ENCODE assay signal across 17 cellular contexts in the genomic region with DNA sequence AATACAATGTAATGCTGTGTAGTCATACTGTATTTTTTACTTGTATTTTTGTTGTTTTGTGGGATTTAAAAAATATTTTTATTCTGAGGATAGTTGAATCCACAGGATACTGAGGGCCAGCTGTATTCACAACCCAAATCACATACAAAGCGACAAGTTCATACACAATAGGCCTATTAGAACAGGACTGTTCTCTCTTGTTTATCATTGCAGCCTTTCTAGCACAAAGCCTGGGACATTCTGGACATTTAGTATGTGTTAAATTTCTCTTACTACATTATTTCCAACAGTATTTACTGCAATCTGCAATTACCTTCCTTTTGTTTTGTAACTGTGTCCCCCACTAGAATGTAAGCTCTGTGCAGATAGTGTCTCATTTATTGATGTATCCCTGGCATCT.
DNase-seq lines count a peak whose midpoint lies in the region; ATAC-seq and TF ChIP-seq lines count a peak whose summit lies in the region.
"Had no signal": no experiment of that assay in that cellular context is flagged by ENCODE, and none has a peak within 500 bp of the region (broad histone marks: within the 10 kb centered on the region; RNA-seq: fewer than 3 reads in every experiment).

No MANE protein-coding gene starts in this region.

- H3K36me3 Mint-ChIP-seq in activated T-cell treated with anti-CD3 and anti-CD28 coated beads, Interleukin-2, amount 50 U/mL, for 72 hours (ENCODE audit: insufficient read depth in 2 of 2), result peaks cover 14 to 15% of the 10 kb centered on the region in 2 donors
- H3K36me3 Mint-ChIP-seq in activated T-cell treated with anti-CD3 and anti-CD28 coated beads, Interleukin-2, amount 50 U/mL, for 4 hours (ENCODE audit: insufficient read depth), result peaks cover 6% of the 10 kb centered on the region
- H3K36me3 Mint-ChIP-seq in activated CD8-positive, alpha-beta T cell treated with anti-CD3 and anti-CD28 coated beads for 36 hours (ENCODE audit: low read depth), result peaks cover 39% of the 10 kb centered on the region
- H3K36me3 Mint-ChIP-seq in immature natural killer cell, result no peaks in the 10 kb centered on the region
- H3K36me3 Mint-ChIP-seq in stimulated activated memory B cell treated with anti-CD40 and anti-IgM and Interleukin-4, amounts not matched to agents 10 μg/mL and 1 μg/mL and 100 μg/mL, for 72 hours, result peaks cover 10% of the 10 kb centered on the region

- no peaks in the 10 kb centered on the region for H3K9me3 ChIP-seq in stomach
- H3K9me3 ChIP-seq: A549, left lung, right atrium auricular region, tibial nerve had no signal

- 52 to 92% (median 67%) methylated on average over 1 of the region's 1 CpG for WGBS in stomach, 5 donors

- H3K27ac ChIP-seq in stomach, result no peak overlapping the region
- H3K27ac ChIP-seq: A549, brain microvascular endothelial cell, left lung, right atrium auricular region had no signal

- POLR2A ChIA-PET in activated CD8-positive, alpha-beta T cell treated with anti-CD3 and anti-CD28 coated beads for 36 hours (lab: Charles Lee), result interaction anchor here (1.0 kb wide), 1 partner anchor 65 kb away, joined by 4 read pairs; no protein-coding TSS in a partner anchor

- intact Hi-C loops in activated CD8-positive, alpha-beta T cell treated with anti-CD3 and anti-CD28 coated beads for 36 hours (cut with micrococcal nuclease), result loop anchor here (5.0 kb wide), 2 partner anchors 97 to 228 kb away; a partner anchor contains a TSS
- intact Hi-C loops in stomach (cut with DNase I; ENCODE audit: low total_unique reads), result no loop called here

- no peaks in the 10 kb centered on the region for H3K27me3 ChIP-seq in stomach
- H3K27me3 ChIP-seq: brain microvascular endothelial cell, left lung, right atrium auricular region, tibial nerve had no signal

- no peak for TF ChIP-seq EP300 in stomach (IDR thresholded peaks at IDR 0.05)

- peaks cover 42% of the 10 kb centered on the region for H3K4me1 Mint-ChIP-seq in activated T-cell treated with anti-CD3 and anti-CD28 coated beads, Interleukin-2, amount 50 U/mL, for 72 hours (ENCODE audit: low read depth)
- H3K4me1 Mint-ChIP-seq in activated T-cell treated with anti-CD3 and anti-CD28 coated beads, Interleukin-2, amount 50 U/mL, for 4 hours (ENCODE audit: low read depth), result peaks cover 26% of the 10 kb centered on the region
- H3K4me1 Mint-ChIP-seq in activated CD8-positive, alpha-beta T cell treated with anti-CD3 and anti-CD28 coated beads for 36 hours (ENCODE audit: low read depth), result peaks cover 30% of the 10 kb centered on the region
- H3K4me1 Mint-ChIP-seq in immature natural killer cell, result peaks cover 34 to 44% of the 10 kb centered on the region in 2 donors
- peaks cover 35% of the 10 kb centered on the region for H3K4me1 Mint-ChIP-seq in stimulated activated memory B cell treated with anti-CD40 and anti-IgM and Interleukin-4, amounts not matched to agents 10 μg/mL and 1 μg/mL and 100 μg/mL, for 72 hours

- no peak for ATAC-seq in activated T-cell treated with anti-CD3 and anti-CD28 coated beads, Interleukin-2, amount 50 U/mL, for 72 hours (replicated peaks in 1 of 2)
- ATAC-seq in activated T-cell treated with anti-CD3 and anti-CD28 coated beads, Interleukin-2, amount 50 U/mL, for 4 hours, result no peak
- ATAC-seq in activated CD8-positive, alpha-beta T cell treated with anti-CD3 and anti-CD28 coated beads for 36 hours, result no peak
- ATAC-seq in stimulated activated memory B cell treated with anti-CD40 and anti-IgM and Interleukin-4, amounts not matched to agents 10 μg/mL and 1 μg/mL and 100 μg/mL, for 72 hours, result no peak
- no peak for ATAC-seq in GM18909 (IDR thresholded peaks at IDR 0.05; ENCODE audit: poor library complexity, unreplicated experiment)
- ATAC-seq: A549, left lung had no signal

- CTCF ChIA-PET in activated CD8-positive, alpha-beta T cell treated with anti-CD3 and anti-CD28 coated beads for 36 hours (lab: Charles Lee), result no interaction called here

- peaks cover 9 to 31% (median 22%) of the 10 kb centered on the region in 4 donors for H3K4me1 ChIP-seq in stomach

- H3K27me3 Mint-ChIP-seq in activated T-cell treated with anti-CD3 and anti-CD28 coated beads, Interleukin-2, amount 50 U/mL, for 72 hours (ENCODE audit: low read depth), result no peaks in the 10 kb centered on the region
- no peaks in the 10 kb centered on the region for H3K27me3 Mint-ChIP-seq in activated T-cell treated with anti-CD3 and anti-CD28 coated beads, Interleukin-2, amount 50 U/mL, for 4 hours (ENCODE audit: low read depth)
- no peaks in the 10 kb centered on the region for H3K27me3 Mint-ChIP-seq in activated CD8-positive, alpha-beta T cell treated with anti-CD3 and anti-CD28 coated beads for 36 hours
- H3K27me3 Mint-ChIP-seq in immature natural killer cell (ENCODE audit: low read depth in 3 of 3), result peaks cover 5 to 15% (median 6%) of the 10 kb centered on the region in 3 donors
- no peaks in the 10 kb centered on the region for H3K27me3 Mint-ChIP-seq in stimulated activated memory B cell treated with anti-CD40 and anti-IgM and Interleukin-4, amounts not matched to agents 10 μg/mL and 1 μg/mL and 100 μg/mL, for 72 hours

- peak overlapping the region; percentile 76 for H3K27ac Mint-ChIP-seq in activated T-cell treated with anti-CD3 and anti-CD28 coated beads, Interleukin-2, amount 50 U/mL, for 72 hours
- no peak overlapping the region for H3K27ac Mint-ChIP-seq in activated CD8-positive, alpha-beta T cell treated with anti-CD3 and anti-CD28 coated beads for 36 hours
- peak overlapping the region in 5 of 6 donors; percentile 56 to 78 (median 64) for H3K27ac Mint-ChIP-seq in immature natural killer cell
- H3K27ac Mint-ChIP-seq in stimulated activated memory B cell treated with anti-CD40 and anti-IgM and Interleukin-4, amounts not matched to agents 10 μg/mL and 1 μg/mL and 100 μg/mL, for 72 hours, result peak overlapping the region; percentile 84
- H3K27ac Mint-ChIP-seq: activated naive CD4-positive, alpha-beta T cell treated with anti-CD3 and anti-CD28 coated beads for 36 hours had no signal

- H3K4me3 ChIP-seq in stomach, result no peak overlapping the region
- H3K4me3 ChIP-seq: A549, left lung, right atrium auricular region, tibial nerve had no signal

- no peak for DNase-seq in activated T-cell treated with anti-CD3 and anti-CD28 coated beads, Interleukin-2, amount 50 U/mL, for 72 hours
- no peak for DNase-seq in activated T-cell treated with anti-CD3 and anti-CD28 coated beads, Interleukin-2, amount 50 U/mL, for 4 hours
- DNase-seq in activated CD8-positive, alpha-beta T cell treated with anti-CD3 and anti-CD28 coated beads for 36 hours, result no peak
- DNase-seq in immature natural killer cell (no peak), NCI-H187 treated with DMSO at 0.1 percent for 48 hours (lab: John Stamatoyannopoulos, UW) (no peak), stomach (no peak)
- DNase-seq: activated naive CD4-positive, alpha-beta T cell treated with anti-CD3 and anti-CD28 coated beads for 36 hours; brain microvascular endothelial cell; effector memory CD4-positive, alpha-beta T cell; left lung; NCI-H510A treated with DMSO at 0.1 percent for 48 hours; stimulated activated CD4-positive, alpha-beta T cell treated with anti-CD3 and anti-CD28 coated beads, Interleukin-2, amount 100 ng/mL, for 24 hours had no signal

- no peaks in the 10 kb centered on the region for H3K36me3 ChIP-seq in stomach
- H3K36me3 ChIP-seq: brain microvascular endothelial cell, left lung, right atrium auricular region, tibial nerve had no signal

- no peak for TF ChIP-seq CTCF in activated CD8-positive, alpha-beta T cell treated with anti-CD3 and anti-CD28 coated beads for 36 hours (IDR thresholded peaks at IDR 0.05)
- TF ChIP-seq CTCF in stomach (IDR thresholded peaks at IDR 0.05), result no peak

- H3K4me3 Mint-ChIP-seq in activated T-cell treated with anti-CD3 and anti-CD28 coated beads, Interleukin-2, amount 50 U/mL, for 72 hours, result peak overlapping the region; percentile 67 to 83
- H3K4me3 Mint-ChIP-seq in activated T-cell treated with anti-CD3 and anti-CD28 coated beads, Interleukin-2, amount 50 U/mL, for 4 hours, result no peak overlapping the region
- peak overlapping the region; percentile 63 for H3K4me3 Mint-ChIP-seq in activated CD8-positive, alpha-beta T cell treated with anti-CD3 and anti-CD28 coated beads for 36 hours
- no peak overlapping the region for H3K4me3 Mint-ChIP-seq in immature natural killer cell
- H3K4me3 Mint-ChIP-seq in stimulated activated memory B cell treated with anti-CD40 and anti-IgM and Interleukin-4, amounts not matched to agents 10 μg/mL and 1 μg/mL and 100 μg/mL, for 72 hours, result no peak overlapping the region

- no peak for TF ChIP-seq POLR2A in stomach (IDR thresholded peaks at IDR 0.05)

- no peaks in the 10 kb centered on the region for H3K9me3 Mint-ChIP-seq in activated T-cell treated with anti-CD3 and anti-CD28 coated beads, Interleukin-2, amount 50 U/mL, for 72 hours
- no peaks in the 10 kb centered on the region for H3K9me3 Mint-ChIP-seq in activated T-cell treated with anti-CD3 and anti-CD28 coated beads, Interleukin-2, amount 50 U/mL, for 4 hours
- peaks cover 2% of the 10 kb centered on the region for H3K9me3 Mint-ChIP-seq in activated CD8-positive, alpha-beta T cell treated with anti-CD3 and anti-CD28 coated beads for 36 hours
- H3K9me3 Mint-ChIP-seq in immature natural killer cell, result no peaks in the 10 kb centered on the region
- no peaks in the 10 kb centered on the region for H3K9me3 Mint-ChIP-seq in stimulated activated memory B cell treated with anti-CD40 and anti-IgM and Interleukin-4, amounts not matched to agents 10 μg/mL and 1 μg/mL and 100 μg/mL, for 72 hours
- H3K9me3 Mint-ChIP-seq: activated naive CD4-positive, alpha-beta T cell treated with anti-CD3 and anti-CD28 coated beads for 36 hours had no signal

Comparison
In these comparisons a context has a peak if more than half of its experiments do, and no peak if none do; other contexts are left out.
1. H3K4me3 Mint-ChIP-seq: peak in activated T-cell treated with anti-CD3 and anti-CD28 coated beads, Interleukin-2, amount 50 U/mL, for 72 hours (2 of 2) and activated CD8-positive, alpha-beta T cell treated with anti-CD3 and anti-CD28 coated beads for 36 hours (single experiment); none in activated T-cell treated with anti-CD3 and anti-CD28 coated beads, Interleukin-2, amount 50 U/mL, for 4 hours (single experiment), immature natural killer cell (0 of 5) and stimulated activated memory B cell treated with anti-CD40 and anti-IgM and Interleukin-4, amounts not matched to agents 10 μg/mL and 1 μg/mL and 100 μg/mL, for 72 hours (single experiment).